Comparison of ENCODE assay signal across 22 cellular contexts in genomic region chr15:70220444-70220937, GRCh38.
"Had no signal": no experiment of that assay in that cellular context is flagged by ENCODE, and none has a peak within 500 bp of the region (broad histone marks: within the 10 kb centered on the region; RNA-seq: fewer than 3 reads in every experiment).

No MANE protein-coding gene starts in this region.

- H3K27ac Mint-ChIP-seq: activated CD4-positive, alpha-beta memory T cell treated with anti-CD3 and anti-CD28 coated beads for 36 hours; activated naive CD4-positive, alpha-beta T cell treated with anti-CD3 and anti-CD28 coated beads, Interleukin-2, amount 10 ng/mL, durations not matched to agents 7 days and 5 days; activated naive CD8-positive, alpha-beta T cell treated with anti-CD3 and anti-CD28 coated beads, Interleukin-2, amount 10 ng/mL, durations not matched to agents 7 days and 5 days; activated T-cell treated with anti-CD3 and anti-CD28 coated beads, Interleukin-2, amount 50 U/mL, for 24 hours; effector memory CD8-positive, alpha-beta T cell; progenitor cell of endocrine pancreas had no signal

- H3K4me3 Mint-ChIP-seq: activated CD4-positive, alpha-beta memory T cell treated with anti-CD3 and anti-CD28 coated beads for 36 hours; activated naive CD4-positive, alpha-beta T cell treated with anti-CD3 and anti-CD28 coated beads, Interleukin-2, amount 10 ng/mL, durations not matched to agents 7 days and 5 days; activated naive CD8-positive, alpha-beta T cell treated with anti-CD3 and anti-CD28 coated beads, Interleukin-2, amount 10 ng/mL, durations not matched to agents 7 days and 5 days; activated T-cell treated with anti-CD3 and anti-CD28 coated beads, Interleukin-2, amount 50 U/mL, for 24 hours; brain; effector memory CD8-positive, alpha-beta T cell; nephron had no signal

- H3K36me3 Mint-ChIP-seq: activated CD4-positive, alpha-beta memory T cell treated with anti-CD3 and anti-CD28 coated beads for 36 hours; activated naive CD4-positive, alpha-beta T cell treated with anti-CD3 and anti-CD28 coated beads, Interleukin-2, amount 10 ng/mL, durations not matched to agents 7 days and 5 days; activated naive CD8-positive, alpha-beta T cell treated with anti-CD3 and anti-CD28 coated beads, Interleukin-2, amount 10 ng/mL, durations not matched to agents 7 days and 5 days; brain had no signal

- FAIRE-seq: endothelial cell of umbilical vein had no signal

- H3K27me3 Mint-ChIP-seq: activated CD4-positive, alpha-beta memory T cell treated with anti-CD3 and anti-CD28 coated beads for 36 hours; activated T-cell treated with anti-CD3 and anti-CD28 coated beads, Interleukin-2, amount 50 U/mL, for 24 hours; effector memory CD8-positive, alpha-beta T cell had no signal

- DNase-seq: activated CD4-positive, alpha-beta memory T cell treated with anti-CD3 and anti-CD28 coated beads for 36 hours; activated CD4-positive, alpha-beta T cell treated with anti-CD3 and anti-CD28 coated beads for 48 hours; activated CD8-positive, alpha-beta memory T cell treated with anti-CD3 and anti-CD28 coated beads, Interleukin-2, amount 50 U/mL, for 48 hours; activated gamma-delta T cell; activated naive CD4-positive, alpha-beta T cell treated with anti-CD3 and anti-CD28 coated beads, Interleukin-2, amount 10 ng/mL, durations not matched to agents 7 days and 5 days; activated naive CD8-positive, alpha-beta T cell treated with anti-CD3 and anti-CD28 coated beads, Interleukin-2, amount 10 ng/mL, durations not matched to agents 7 days and 5 days; dorsolateral prefrontal cortex; effector memory CD8-positive, alpha-beta T cell; islet precursor cell; left ventricle myocardium inferior; ovary; stimulated activated CD4-positive, alpha-beta T cell treated with anti-CD3 and anti-CD28 coated beads, Interleukin-2, amount 100 ng/mL, for 48 hours; stimulated activated naive CD4-positive, alpha-beta T cell treated with Interleukin-2 at 50 U/mL for 16 hours; WERI-Rb-1 had no signal

- H3K9me3 Mint-ChIP-seq: activated CD4-positive, alpha-beta memory T cell treated with anti-CD3 and anti-CD28 coated beads for 36 hours; activated naive CD4-positive, alpha-beta T cell treated with anti-CD3 and anti-CD28 coated beads, Interleukin-2, amount 10 ng/mL, durations not matched to agents 7 days and 5 days; activated T-cell treated with anti-CD3 and anti-CD28 coated beads, Interleukin-2, amount 50 U/mL, for 24 hours; effector memory CD8-positive, alpha-beta T cell; nephron had no signal

- ATAC-seq: activated CD4-positive, CD25-positive, alpha-beta regulatory T cell treated with anti-CD3 and anti-CD28 coated beads, Interleukin-2, amount 50 U/mL, for 24 hours; effector memory CD8-positive, alpha-beta T cell; gastroesophageal sphincter; right lobe of liver had no signal
